ENCODE assay signal across 24 cellular contexts in genomic region chr12:76789335-76790050, GRCh38.
"Had no signal": no experiment of that assay in that cellular context is flagged by ENCODE, and none has a peak within 500 bp of the region (broad histone marks: within the 10 kb centered on the region; RNA-seq: fewer than 3 reads in every experiment).

No MANE protein-coding gene starts in this region.

- H3K4me1 ChIP-seq: prostate gland had no signal

- H3K27me3 Mint-ChIP-seq: activated naive CD8-positive, alpha-beta T cell treated with anti-CD3 and anti-CD28 coated beads, Interleukin-2, amount 50 U/mL, for 24 hours; stimulated activated naive CD8-positive, alpha-beta T cell treated with anti-CD3 and anti-CD28 coated beads, Interleukin-15, Interleukin-2, amounts not matched to agents 100 ng/mL and 50 ng/mL, for 24 hours had no signal

- H3K36me3 ChIP-seq: brain microvascular endothelial cell, lower lobe of right lung, prostate gland, right atrium auricular region, suprapubic skin had no signal

- H3K9me3 Mint-ChIP-seq: activated T-helper 2 cell treated with anti-CD3 and anti-CD28 coated beads, Interferon-gamma antibody, Interleukin-2, Interleukin-4, amounts not matched to agents 10 μg/mL and 5 μg/mL and 100 μg/mL, durations not matched to agents 14 hours and 24 hours and 36 hours had no signal

- ATAC-seq: activated naive CD8-positive, alpha-beta T cell treated with anti-CD3 and anti-CD28 coated beads, Interleukin-2, amount 50 U/mL, for 24 hours; left colon; lower lobe of right lung had no signal

- H3K9me3 ChIP-seq: lower lobe of right lung, prostate gland, right atrium auricular region, suprapubic skin had no signal

- H3K27ac ChIP-seq: brain microvascular endothelial cell, coronary artery, lower lobe of right lung, prostate gland, right atrium auricular region, suprapubic skin had no signal

- DNase-seq: activated CD4-positive, alpha-beta T cell treated with anti-CD3 and anti-CD28 coated beads for 1 hour; activated naive CD4-positive, alpha-beta T cell treated with anti-CD3 and anti-CD28 coated beads for 36 hours; activated naive CD8-positive, alpha-beta T cell treated with anti-CD3 and anti-CD28 coated beads, Interleukin-2, amount 50 U/mL, for 24 hours; activated T-cell treated with anti-CD3 and anti-CD28 coated beads for 4 hours; aorta; brain microvascular endothelial cell; central memory CD4-positive, alpha-beta T cell; erythroblast; foreskin melanocyte; glutamatergic neuron; hippocampal formation; islet precursor cell; left colon; lower lobe of right lung; stimulated activated CD4-positive, alpha-beta T cell treated with anti-CD3 and anti-CD28 coated beads, Interleukin-2, amount 100 ng/mL, for 24 hours; T-helper 2 cell; trophoblast cell had no signal

- H3K4me3 Mint-ChIP-seq: activated naive CD4-positive, alpha-beta T cell treated with anti-CD3 and anti-CD28 coated beads for 36 hours; activated naive CD8-positive, alpha-beta T cell treated with anti-CD3 and anti-CD28 coated beads, Interleukin-2, amount 50 U/mL, for 24 hours; stimulated activated naive CD8-positive, alpha-beta T cell treated with anti-CD3 and anti-CD28 coated beads, Interleukin-15, Interleukin-2, amounts not matched to agents 100 ng/mL and 50 ng/mL, for 24 hours had no signal

- FAIRE-seq: endometrium had no signal

- H3K27me3 ChIP-seq: brain microvascular endothelial cell, right atrium auricular region, suprapubic skin had no signal

- H3K27ac Mint-ChIP-seq: activated naive CD4-positive, alpha-beta T cell treated with anti-CD3 and anti-CD28 coated beads for 36 hours; activated naive CD8-positive, alpha-beta T cell treated with anti-CD3 and anti-CD28 coated beads, Interleukin-2, amount 50 U/mL, for 24 hours; activated T-helper 2 cell treated with anti-CD3 and anti-CD28 coated beads, Interferon-gamma antibody, Interleukin-2, Interleukin-4, amounts not matched to agents 10 μg/mL and 5 μg/mL and 100 μg/mL, durations not matched to agents 14 hours and 24 hours and 36 hours; stimulated activated naive CD8-positive, alpha-beta T cell treated with anti-CD3 and anti-CD28 coated beads, Interleukin-15, Interleukin-2, amounts not matched to agents 100 ng/mL and 50 ng/mL, for 24 hours had no signal

- H3K4me3 ChIP-seq: coronary artery, lower lobe of right lung, prostate gland, right atrium auricular region, suprapubic skin had no signal
